10 cellular contexts compared by ENCODE assay signal in genomic region chr6:111485316-111485715, GRCh38. TPM values are rescaled to one million over a fixed set of nuclear protein-coding genes. Genes with fewer than 3 reads are reported as not detected.
DNase-seq lines count a peak whose midpoint lies in the region; ATAC-seq, FAIRE-seq and TF ChIP-seq lines count a peak whose summit lies in the region.
"Had no signal": no experiment of that assay in that cellular context is flagged by ENCODE, and none has a peak within 500 bp of the region (broad histone marks: within the 10 kb centered on the region; RNA-seq: fewer than 3 reads in every experiment).

No MANE protein-coding gene starts in this region.

- no peak overlapping the region for H2AFZ ChIP-seq in keratinocyte (ENCODE audit: control insufficient read depth, low read length)

- H3K36me3 ChIP-seq in keratinocyte (ENCODE audit: control insufficient read depth in 2 of 2, extremely low read depth in 1 of 2, insufficient read depth in 2 of 2, low read length in 2 of 2), result peaks cover 0 to 5% of the 10 kb centered on the region in 2 experiments
- H3K36me3 ChIP-seq in thoracic aorta, result no peaks in the 10 kb centered on the region

- peaks cover 24% of the 10 kb centered on the region for H3K79me2 ChIP-seq in keratinocyte (ENCODE audit: control insufficient read depth, insufficient read depth, low read length)

- no peak overlapping the region for H3K9ac ChIP-seq in keratinocyte (ENCODE audit: control insufficient read depth, extremely low read depth, insufficient read depth, low read length)

- peak overlapping the region; percentile 50 for H3K4me3 Mint-ChIP-seq in activated naive CD4-positive, alpha-beta T cell treated with anti-CD3 and anti-CD28 coated beads for 36 hours
- no peak overlapping the region for H3K4me3 Mint-ChIP-seq in activated CD4-positive, alpha-beta memory T cell treated with anti-CD3 and anti-CD28 coated beads, Interleukin-2, amount 10 ng/mL, durations not matched to agents 7 days and 5 days

- H3K4me1 ChIP-seq in keratinocyte (ENCODE audit: control insufficient read depth, extremely low read depth, insufficient read depth, low read length) (peaks cover 22% of the 10 kb centered on the region), thoracic aorta (ENCODE audit: control insufficient read depth in 1 of 2, low read depth in 2 of 2) (peaks cover 18 to 48% of the 10 kb centered on the region in 2 donors)

- no peaks in the 10 kb centered on the region for H4K20me1 ChIP-seq in keratinocyte (ENCODE audit: control insufficient read depth, extremely low read depth, insufficient read depth, low read length)

- no peak for FAIRE-seq in keratinocyte (lab: Jason Lieb, UNC)

- CTCF ChIA-PET in activated naive CD4-positive, alpha-beta T cell treated with anti-CD3 and anti-CD28 coated beads for 36 hours (lab: Charles Lee), result interaction anchor here (1.3 to 2.4 kb wide), 2 partner anchors 81 to 226 kb away, joined by 4 to 8 read pairs; a partner anchor contains a TSS
- CTCF ChIA-PET in activated CD4-positive, alpha-beta memory T cell treated with anti-CD3 and anti-CD28 coated beads, Interleukin-2, amount 10 ng/mL, durations not matched to agents 7 days and 5 days (lab: Charles Lee), result interaction anchor here (0.7 to 3.3 kb wide), 4 partner anchors 81 to 226 kb away, joined by 3 to 33 read pairs (median 4); partner anchors contain the start of gene TRAF3IP2

- H3K9me1 ChIP-seq in keratinocyte (ENCODE audit: control insufficient read depth, extremely low read depth, insufficient read depth, low read length), result no peaks in the 10 kb centered on the region

- peaks cover 45% of the 10 kb centered on the region for H3K4me1 Mint-ChIP-seq in activated naive CD4-positive, alpha-beta T cell treated with anti-CD3 and anti-CD28 coated beads for 36 hours (ENCODE audit: low read depth)
- H3K4me1 Mint-ChIP-seq in activated CD4-positive, alpha-beta memory T cell treated with anti-CD3 and anti-CD28 coated beads, Interleukin-2, amount 10 ng/mL, durations not matched to agents 7 days and 5 days, result peaks cover 51% of the 10 kb centered on the region

- no peak for TF ChIP-seq CTCF in keratinocyte (optimal IDR thresholded peaks at IDR 0.05 in 1 of 3, IDR thresholded peaks at IDR 0.05 in 1 of 3, conservative IDR thresholded peaks at IDR 0.05 in 1 of 3; ENCODE audit: extremely low read depth in 1 of 3, insufficient read depth in 2 of 3, low read length in 3 of 3)
- TF ChIP-seq CTCF in thoracic aorta (IDR thresholded peaks at IDR 0.05), result no peak

- no peaks in the 10 kb centered on the region for H3K27me3 ChIP-seq in keratinocyte (ENCODE audit: control insufficient read depth, extremely low read depth, insufficient read depth, low read length)
- H3K27me3 ChIP-seq in thoracic aorta (replicated peaks; ENCODE audit: insufficient read depth), result no peaks in the 10 kb centered on the region

- H3K4me3 ChIP-seq in keratinocyte (ENCODE audit: control insufficient read depth in 2 of 3, extremely low read depth in 1 of 3, insufficient read depth in 2 of 3, low read depth in 1 of 3, low read length in 3 of 3), result no peak overlapping the region
- H3K4me3 ChIP-seq in thoracic aorta, result no peak overlapping the region

- no peak overlapping the region for H3K27ac ChIP-seq in keratinocyte (ENCODE audit: control insufficient read depth, insufficient read depth, low read length)
- H3K27ac ChIP-seq in thoracic aorta, result peak overlapping the region; percentile 97 to 99

- POLR2A ChIA-PET in activated CD4-positive, alpha-beta memory T cell treated with anti-CD3 and anti-CD28 coated beads, Interleukin-2, amount 10 ng/mL, durations not matched to agents 7 days and 5 days (lab: Charles Lee), result interaction anchor here (1.0 to 5.5 kb wide), 6 partner anchors 28 to 611 kb away, joined by 4 to 80 read pairs (median 7); partner anchors contain the start of genes AMD1 and TRAF3IP2

- H3K27ac Mint-ChIP-seq in activated naive CD4-positive, alpha-beta T cell treated with anti-CD3 and anti-CD28 coated beads for 36 hours, result peak overlapping the region; percentile 72
- peak overlapping the region in 1 of 2 donors; percentile 77 for H3K27ac Mint-ChIP-seq in activated naive CD4-positive, alpha-beta T cell treated with anti-CD3 and anti-CD28 coated beads, Interleukin-2, amount 50 U/mL, for 72 hours
- peak overlapping the region; percentile 90 for H3K27ac Mint-ChIP-seq in activated CD4-positive, alpha-beta memory T cell treated with anti-CD3 and anti-CD28 coated beads, Interleukin-2, amount 10 ng/mL, durations not matched to agents 7 days and 5 days

- H3K36me3 Mint-ChIP-seq in activated naive CD4-positive, alpha-beta T cell treated with anti-CD3 and anti-CD28 coated beads for 36 hours (ENCODE audit: low read depth), result peaks cover 24% of the 10 kb centered on the region
- peaks cover 30 to 31% of the 10 kb centered on the region in 2 donors for H3K36me3 Mint-ChIP-seq in activated naive CD4-positive, alpha-beta T cell treated with anti-CD3 and anti-CD28 coated beads, Interleukin-2, amount 50 U/mL, for 72 hours
- H3K36me3 Mint-ChIP-seq in activated CD4-positive, alpha-beta memory T cell treated with anti-CD3 and anti-CD28 coated beads, Interleukin-2, amount 10 ng/mL, durations not matched to agents 7 days and 5 days (ENCODE audit: low read depth), result peaks cover 17% of the 10 kb centered on the region

- peak overlapping the region; percentile 98 for H3K4me2 ChIP-seq in keratinocyte (ENCODE audit: control insufficient read depth, extremely low read depth, insufficient read depth, low read depth, low read length)

- DNase-seq in activated naive CD4-positive, alpha-beta T cell treated with anti-CD3 and anti-CD28 coated beads for 36 hours, result no peak
- DNase-seq in activated naive CD4-positive, alpha-beta T cell treated with anti-CD3 and anti-CD28 coated beads, Interleukin-2, amount 50 U/mL, for 72 hours (ENCODE audit: low spot score in 2 of 2), result no peak
- DNase-seq in activated CD4-positive, alpha-beta memory T cell treated with anti-CD3 and anti-CD28 coated beads, Interleukin-2, amount 10 ng/mL, durations not matched to agents 7 days and 5 days, result no peak
- no peak for DNase-seq in keratinocyte (ENCODE audit: low read depth, low spot score)
- DNase-seq in thoracic aorta (ENCODE audit: low spot score), result no peak
- DNase-seq in SK-N-DZ (ENCODE audit: low spot score), result no peak
- DNase-seq: NCI-H2029; stimulated activated CD4-positive, alpha-beta T cell treated with anti-CD3 and anti-CD28 coated beads, Interleukin-2, amount 100 ng/mL, for 24 hours had no signal

- H3K9me3 ChIP-seq in keratinocyte (ENCODE audit: control insufficient read depth, low read depth, low read length), result no peaks in the 10 kb centered on the region
- H3K9me3 ChIP-seq in thoracic aorta, result no peaks in the 10 kb centered on the region

- no peaks in the 10 kb centered on the region for H3K9me3 Mint-ChIP-seq in activated naive CD4-positive, alpha-beta T cell treated with anti-CD3 and anti-CD28 coated beads for 36 hours
- H3K9me3 Mint-ChIP-seq in activated naive CD4-positive, alpha-beta T cell treated with anti-CD3 and anti-CD28 coated beads, Interleukin-2, amount 50 U/mL, for 72 hours, result peaks cover 0 to 5% of the 10 kb centered on the region in 2 donors
- H3K9me3 Mint-ChIP-seq in activated CD4-positive, alpha-beta memory T cell treated with anti-CD3 and anti-CD28 coated beads, Interleukin-2, amount 10 ng/mL, durations not matched to agents 7 days and 5 days, result no peaks in the 10 kb centered on the region

- H3K27me3 Mint-ChIP-seq in activated naive CD4-positive, alpha-beta T cell treated with anti-CD3 and anti-CD28 coated beads for 36 hours (ENCODE audit: low read depth), result no peaks in the 10 kb centered on the region
- H3K27me3 Mint-ChIP-seq in activated CD4-positive, alpha-beta memory T cell treated with anti-CD3 and anti-CD28 coated beads, Interleukin-2, amount 10 ng/mL, durations not matched to agents 7 days and 5 days, result no peaks in the 10 kb centered on the region

- intact Hi-C loops in activated naive CD4-positive, alpha-beta T cell treated with anti-CD3 and anti-CD28 coated beads for 36 hours (cut with micrococcal nuclease), result loop anchor here (10.0 kb wide), 1 partner anchor 359 kb away; no protein-coding TSS in a partner anchor

- no peak for ATAC-seq in activated naive CD4-positive, alpha-beta T cell treated with anti-CD3 and anti-CD28 coated beads, Interleukin-2, amount 50 U/mL, for 72 hours
- ATAC-seq in thoracic aorta (ENCODE audit: insufficient number of reproducible peaks, low FRiP score, low read depth) (no peak), GM18861 (IDR thresholded peaks at IDR 0.05; ENCODE audit: unreplicated experiment) (no peak), HG03039 (IDR thresholded peaks at IDR 0.05; ENCODE audit: unreplicated experiment) (no peak)

- dilution Hi-C loops in keratinocyte (cut with MboI; ENCODE audit: extremely low pct_ligation_motif_present, low sequenced_read_pairs), result no loop called here

RNA-seq across cellular contexts. Expression of gene REV3L, which starts 2.3 kb away (rescaled TPM):
- 10 to 100 TPM; 11.9 to 16.0 TPM for total RNA-seq in activated naive CD4-positive, alpha-beta T cell treated with anti-CD3 and anti-CD28 coated beads for 36 hours
- total RNA-seq in activated naive CD4-positive, alpha-beta T cell treated with anti-CD3 and anti-CD28 coated beads, Interleukin-2, amount 50 U/mL, for 72 hours, result 10 to 100 TPM; 18.3 to 27.0 TPM
- 10 to 100 TPM; 19.8 to 22.9 TPM for total RNA-seq in activated CD4-positive, alpha-beta memory T cell treated with anti-CD3 and anti-CD28 coated beads, Interleukin-2, amount 10 ng/mL, durations not matched to agents 7 days and 5 days
- polyA plus RNA-seq in keratinocyte, result 6.0 to 9.5 TPM (median 6.5 TPM) in 3 replicates
- 3.0 TPM for polyA plus RNA-seq in keratinocyte (2011; ENCODE audit: low read depth)
- polyA plus RNA-seq in keratinocyte (2011; cell fraction: cytosol; rRNA removed), result 3.3 and 6.8 TPM in 2 replicates
- 11.6 and 12.4 TPM in 2 replicates for polyA plus RNA-seq in keratinocyte (2011; cell fraction: nucleus; rRNA removed)
- polyA plus RNA-seq in keratinocyte (2012; ENCODE audit: low replicate concordance), result 4.6 and 4.7 TPM in 2 replicates
- 8.0 to 22.5 TPM (median 9.4 TPM) in 3 replicates for polyA minus RNA-seq in keratinocyte
- polyA minus RNA-seq in keratinocyte (2011; cell fraction: cytosol; rRNA and poly(A)+ RNA removed), result 7.7 TPM
- 13.6 and 30.9 TPM in 2 replicates for polyA minus RNA-seq in keratinocyte (2011; cell fraction: nucleus; rRNA and poly(A)+ RNA removed)
- 10 to 100 TPM; 25.6 to 59.8 TPM for total RNA-seq in thoracic aorta
- polyA plus RNA-seq in SK-N-DZ (2014; cell fraction: cytosol; rRNA removed), result 10.8 and 13.9 TPM in 2 replicates
- polyA plus RNA-seq in SK-N-DZ (2014; cell fraction: nucleus; rRNA removed), result 12.1 and 26.1 TPM in 2 replicates
